In genomic region chr1:32107742-32108661, GRCh38 we compare ENCODE assay signal across 1 cellular context.
TF ChIP-seq lines count a peak whose summit lies in the region.

Gene KPNA6, plus strand, starts transcription at chr1:32108056. Its CDS starts 75 bp downstream, at chr1:32108131.

TF ChIP-seq in HepG2, 621 proteins besides CTCF, POLR2A, EP300 and RAD21 (continued from another document and continues in another):
- TF ChIP-seq, protein P1, sequence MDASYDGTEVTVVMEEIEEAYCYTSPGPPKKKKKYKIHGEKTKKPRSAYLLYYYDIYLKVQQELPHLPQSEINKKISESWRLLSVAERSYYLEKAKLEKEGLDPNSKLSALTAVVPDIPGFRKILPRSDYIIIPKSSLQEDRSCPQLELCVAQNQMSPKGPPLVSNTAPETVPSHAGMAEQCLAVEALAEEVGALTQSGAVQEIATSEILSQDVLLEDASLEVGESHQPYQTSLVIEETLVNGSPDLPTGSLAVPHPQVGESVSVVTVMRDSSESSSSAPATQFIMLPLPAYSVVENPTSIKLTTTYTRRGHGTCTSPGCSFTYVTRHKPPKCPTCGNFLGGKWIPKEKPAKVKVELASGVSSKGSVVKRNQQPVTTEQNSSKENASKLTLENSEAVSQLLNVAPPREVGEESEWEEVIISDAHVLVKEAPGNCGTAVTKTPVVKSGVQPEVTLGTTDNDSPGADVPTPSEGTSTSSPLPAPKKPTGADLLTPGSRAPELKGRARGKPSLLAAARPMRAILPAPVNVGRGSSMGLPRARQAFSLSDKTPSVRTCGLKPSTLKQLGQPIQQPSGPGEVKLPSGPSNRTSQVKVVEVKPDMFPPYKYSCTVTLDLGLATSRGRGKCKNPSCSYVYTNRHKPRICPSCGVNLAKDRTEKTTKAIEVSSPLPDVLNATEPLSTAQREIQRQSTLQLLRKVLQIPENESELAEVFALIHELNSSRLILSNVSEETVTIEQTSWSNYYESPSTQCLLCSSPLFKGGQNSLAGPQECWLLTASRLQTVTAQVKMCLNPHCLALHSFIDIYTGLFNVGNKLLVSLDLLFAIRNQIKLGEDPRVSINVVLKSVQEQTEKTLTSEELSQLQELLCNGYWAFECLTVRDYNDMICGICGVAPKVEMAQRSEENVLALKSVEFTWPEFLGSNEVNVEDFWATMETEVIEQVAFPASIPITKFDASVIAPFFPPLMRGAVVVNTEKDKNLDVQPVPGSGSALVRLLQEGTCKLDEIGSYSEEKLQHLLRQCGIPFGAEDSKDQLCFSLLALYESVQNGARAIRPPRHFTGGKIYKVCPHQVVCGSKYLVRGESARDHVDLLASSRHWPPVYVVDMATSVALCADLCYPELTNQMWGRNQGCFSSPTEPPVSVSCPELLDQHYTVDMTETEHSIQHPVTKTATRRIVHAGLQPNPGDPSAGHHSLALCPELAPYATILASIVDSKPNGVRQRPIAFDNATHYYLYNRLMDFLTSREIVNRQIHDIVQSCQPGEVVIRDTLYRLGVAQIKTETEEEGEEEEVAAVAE (CRISPR knock-in tag; IDR thresholded peaks at IDR 0.05; ENCODE audit: borderline replicate concordance) = peak; percentile 66; the same call in 1 of the 2 replicates
- TF ChIP-seq ZMYM2 (CRISPR knock-in tag; IDR thresholded peaks at IDR 0.05) (peak; percentile 25; the same call in 1 of the 2 replicates), ZNF460 (CRISPR knock-in tag; IDR thresholded peaks at IDR 0.05; ENCODE audit: borderline replicate concordance) (peak; percentile 22; the same call in 1 of the 2 replicates), ZNF576 (CRISPR knock-in tag; IDR thresholded peaks at IDR 0.05) (no peak), ZFP36 (IDR thresholded peaks at IDR 0.05; ENCODE audit: borderline replicate concordance, low read depth, low read length, partially characterized antibody) (no peak), RERE (CRISPR knock-in tag; IDR thresholded peaks at IDR 0.05; ENCODE audit: low read depth) (no peak), RARA (CRISPR knock-in tag; IDR thresholded peaks at IDR 0.05) (peak; percentile 37; the same call in 1 of the 2 replicates), HOXA9 (CRISPR knock-in tag; IDR thresholded peaks at IDR 0.05; ENCODE audit: borderline replicate concordance) (no peak), ZNF251 (CRISPR knock-in tag; IDR thresholded peaks at IDR 0.05) (no peak), PHF20 (CRISPR knock-in tag; IDR thresholded peaks at IDR 0.05) (peak; percentile 63), SIX4 (CRISPR knock-in tag; IDR thresholded peaks at IDR 0.05) (peak; percentile 30; the same call in 1 of the 2 replicates), TMF1 (CRISPR knock-in tag; IDR thresholded peaks at IDR 0.05; ENCODE audit: low read depth) (peak; percentile 38; the same call in 1 of the 2 replicates), ARID2 (CRISPR knock-in tag; IDR thresholded peaks at IDR 0.05; ENCODE audit: borderline replicate concordance) (peak; percentile 69), CSRNP2 (CRISPR knock-in tag; conservative IDR thresholded peaks at IDR 0.05; ENCODE audit: low read depth) (no peak), ZNF878 (CRISPR knock-in tag; IDR thresholded peaks at IDR 0.05) (0 out of 2 replicates have a peak, but pooled peaks have one; percentile 27), RFXANK (CRISPR knock-in tag; IDR thresholded peaks at IDR 0.05) (no peak), ZBTB8A (CRISPR knock-in tag; IDR thresholded peaks at IDR 0.05; ENCODE audit: borderline replicate concordance, low read depth) (no peak), SMAD1 (CRISPR knock-in tag; IDR thresholded peaks at IDR 0.05; ENCODE audit: borderline replicate concordance, low read depth) (no peak), ZNF350 (CRISPR knock-in tag; IDR thresholded peaks at IDR 0.05; ENCODE audit: borderline replicate concordance, low read depth) (peak; percentile 86), HHEX (CRISPR knock-in tag; IDR thresholded peaks at IDR 0.05) (no peak), HDAC6 (IDR thresholded peaks at IDR 0.05; ENCODE audit: low read depth, low read length) (no peak), ZNF883 (CRISPR knock-in tag; IDR thresholded peaks at IDR 0.05; ENCODE audit: not compliant biosample characterization) (peak; percentile 77), ZBTB33 (CRISPR knock-in tag; IDR thresholded peaks at IDR 0.05) (no peak), ZNF333 (CRISPR knock-in tag; IDR thresholded peaks at IDR 0.05; ENCODE audit: borderline replicate concordance) (no peak), MTF2 (CRISPR knock-in tag; IDR thresholded peaks at IDR 0.05; ENCODE audit: borderline replicate concordance) (peak; percentile 67; the same call in 1 of the 2 replicates), PBX2 (CRISPR knock-in tag; IDR thresholded peaks at IDR 0.05) (no peak), RBFOX2 (IDR thresholded peaks at IDR 0.05; ENCODE audit: low read depth, low read length) (peak; percentile 62), PRPF4 (IDR thresholded peaks at IDR 0.05; ENCODE audit: low read depth, low read length, poor library complexity, severe bottlenecking) (no peak), ZFYVE20 (CRISPR knock-in tag; IDR thresholded peaks at IDR 0.05; ENCODE audit: borderline replicate concordance, low read depth) (no peak), NFYC (CRISPR knock-in tag; IDR thresholded peaks at IDR 0.05) (peak; percentile 50), CAMTA2 (CRISPR knock-in tag; IDR thresholded peaks at IDR 0.05; ENCODE audit: borderline replicate concordance) (no peak; the same call in 1 of the 2 replicates), CREB1 (IDR thresholded peaks at IDR 0.05) (no peak), CREB1 (CRISPR knock-in tag; IDR thresholded peaks at IDR 0.05) (peak; percentile 71), ETV6 (CRISPR knock-in tag; conservative IDR thresholded peaks at IDR 0.05) (no peak), TRAFD1 (CRISPR knock-in tag; IDR thresholded peaks at IDR 0.05; ENCODE audit: borderline replicate concordance) (no peak; the same call in 1 of the 2 replicates), NFATC3 (CRISPR knock-in tag; IDR thresholded peaks at IDR 0.05) (no peak), TGIF2 (CRISPR knock-in tag; IDR thresholded peaks at IDR 0.05) (peak; percentile 36; the same call in 1 of the 2 replicates)
- TF ChIP-seq, protein P2, sequence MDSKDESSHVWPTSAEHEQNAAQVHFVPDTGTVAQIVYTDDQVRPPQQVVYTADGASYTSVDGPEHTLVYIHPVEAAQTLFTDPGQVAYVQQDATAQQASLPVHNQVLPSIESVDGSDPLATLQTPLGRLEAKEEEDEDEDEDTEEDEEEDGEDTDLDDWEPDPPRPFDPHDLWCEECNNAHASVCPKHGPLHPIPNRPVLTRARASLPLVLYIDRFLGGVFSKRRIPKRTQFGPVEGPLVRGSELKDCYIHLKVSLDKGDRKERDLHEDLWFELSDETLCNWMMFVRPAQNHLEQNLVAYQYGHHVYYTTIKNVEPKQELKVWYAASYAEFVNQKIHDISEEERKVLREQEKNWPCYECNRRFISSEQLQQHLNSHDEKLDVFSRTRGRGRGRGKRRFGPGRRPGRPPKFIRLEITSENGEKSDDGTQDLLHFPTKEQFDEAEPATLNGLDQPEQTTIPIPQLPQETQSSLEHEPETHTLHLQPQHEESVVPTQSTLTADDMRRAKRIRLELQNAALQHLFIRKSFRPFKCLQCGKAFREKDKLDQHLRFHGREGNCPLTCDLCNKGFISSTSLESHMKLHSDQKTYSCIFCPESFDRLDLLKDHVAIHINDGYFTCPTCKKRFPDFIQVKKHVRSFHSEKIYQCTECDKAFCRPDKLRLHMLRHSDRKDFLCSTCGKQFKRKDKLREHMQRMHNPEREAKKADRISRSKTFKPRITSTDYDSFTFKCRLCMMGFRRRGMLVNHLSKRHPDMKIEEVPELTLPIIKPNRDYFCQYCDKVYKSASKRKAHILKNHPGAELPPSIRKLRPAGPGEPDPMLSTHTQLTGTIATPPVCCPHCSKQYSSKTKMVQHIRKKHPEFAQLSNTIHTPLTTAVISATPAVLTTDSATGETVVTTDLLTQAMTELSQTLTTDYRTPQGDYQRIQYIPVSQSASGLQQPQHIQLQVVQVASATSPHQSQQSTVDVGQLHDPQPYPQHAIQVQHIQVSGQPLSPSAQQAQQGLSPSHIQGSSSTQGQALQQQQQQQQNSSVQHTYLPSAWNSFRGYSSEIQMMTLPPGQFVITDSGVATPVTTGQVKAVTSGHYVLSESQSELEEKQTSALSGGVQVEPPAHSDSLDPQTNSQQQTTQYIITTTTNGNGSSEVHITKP (CRISPR knock-in tag; IDR thresholded peaks at IDR 0.05; ENCODE audit: low read depth) = peak; percentile 19; the same call in 1 of the 2 replicates
